ENCODE assay signal across 8 cellular contexts in the genomic region with DNA sequence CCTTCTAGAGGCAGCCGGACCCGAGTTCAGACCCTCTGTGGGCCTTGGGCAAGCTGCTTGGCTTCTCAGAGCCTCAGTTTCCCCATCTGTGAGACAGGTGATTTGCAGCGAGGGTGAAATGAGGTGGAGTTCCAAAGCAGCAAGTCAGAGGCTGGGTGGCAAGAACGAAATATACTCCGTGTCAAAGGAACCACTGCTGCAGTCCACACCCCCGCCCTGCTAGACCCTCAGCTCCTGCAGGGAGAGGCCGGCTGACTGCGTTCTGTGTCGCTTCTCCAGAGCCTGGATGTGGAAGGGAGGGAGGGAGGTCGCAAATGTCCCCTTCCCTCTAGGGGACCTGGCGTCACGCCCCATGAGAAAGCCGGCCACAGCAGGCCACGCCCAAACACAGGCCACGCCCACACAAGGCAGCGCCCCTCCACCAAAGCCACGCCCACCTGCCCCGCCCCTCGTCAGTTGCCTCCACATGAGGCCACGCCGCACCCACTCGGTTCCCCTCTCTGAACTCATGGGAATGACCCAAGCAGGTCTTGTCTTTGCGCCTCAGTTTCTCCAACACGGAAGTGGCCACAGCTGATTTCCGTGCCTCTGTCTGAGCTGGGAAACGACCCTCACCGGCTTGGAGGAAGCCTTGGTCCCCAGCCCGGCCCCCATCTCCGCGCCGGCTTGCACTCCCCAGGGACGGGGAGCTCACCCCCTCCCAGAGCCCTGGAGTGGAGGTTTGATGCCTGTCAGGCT. TPM values are rescaled to one million over a fixed set of nuclear protein-coding genes. Genes with fewer than 3 reads are reported as not detected.
DNase-seq lines count a peak whose midpoint lies in the region; ATAC-seq and TF ChIP-seq lines count a peak whose summit lies in the region.

No MANE protein-coding gene starts in this region.

- TF ChIP-seq CTCF in GM10248 (IDR thresholded peaks at IDR 0.05; ENCODE audit: control extremely low read depth, extremely low read depth, low read depth, missing control alignments), result no peak
- TF ChIP-seq CTCF in mesothelial cell of epicardium (IDR thresholded peaks at IDR 0.05; ENCODE audit: unreplicated experiment), result no peak

- H3K36me3 ChIP-seq in NT2/D1 (ENCODE audit: insufficient read depth, insufficient read length, low read length), result no peaks in the 10 kb centered on the region
- no peaks in the 10 kb centered on the region for H3K36me3 ChIP-seq in naive thymus-derived CD4-positive, alpha-beta T cell (ENCODE audit: control insufficient read depth in 2 of 3, insufficient read depth in 3 of 3, low read length in 3 of 3)

- H3K27ac Mint-ChIP-seq in naive thymus-derived CD4-positive, alpha-beta T cell, result no peak overlapping the region
- no peak overlapping the region for H3K27ac Mint-ChIP-seq in mesothelial cell of epicardium

- POLR2A ChIA-PET in GM10248 (lab: Yijun Ruan, JAX), result no interaction called here
- POLR2A ChIA-PET in naive thymus-derived CD4-positive, alpha-beta T cell (lab: Charles Lee), result no interaction called here

- peaks cover 0 to 9% (median 2%) of the 10 kb centered on the region in 7 donors for H3K4me1 Mint-ChIP-seq in naive thymus-derived CD4-positive, alpha-beta T cell
- H3K4me1 Mint-ChIP-seq in mesothelial cell of epicardium, result no peaks in the 10 kb centered on the region

- peaks cover 9% of the 10 kb centered on the region for H3K4me1 ChIP-seq in NT2/D1 (ENCODE audit: insufficient read depth, insufficient read length)
- peaks cover 0 to 7% of the 10 kb centered on the region in 2 donors for H3K4me1 ChIP-seq in naive thymus-derived CD4-positive, alpha-beta T cell (ENCODE audit: control insufficient read depth in 2 of 2, insufficient read depth in 2 of 2, low read length in 2 of 2)

- ATAC-seq in naive thymus-derived CD4-positive, alpha-beta T cell, result peak; percentile 62
- ATAC-seq in HG02642 (IDR thresholded peaks at IDR 0.05; ENCODE audit: poor library complexity, unreplicated experiment) (no peak), HG03135 (IDR thresholded peaks at IDR 0.05; ENCODE audit: unreplicated experiment) (no peak)

- CTCF ChIA-PET in GM10248 (lab: Yijun Ruan, JAX), result no interaction called here
- CTCF ChIA-PET in naive thymus-derived CD4-positive, alpha-beta T cell (lab: Charles Lee), result no interaction called here

- peaks cover 20 to 51% (median 31%) of the 10 kb centered on the region in 5 donors for H3K27me3 Mint-ChIP-seq in naive thymus-derived CD4-positive, alpha-beta T cell
- peaks cover 88% of the 10 kb centered on the region for H3K27me3 Mint-ChIP-seq in mesothelial cell of epicardium (ENCODE audit: low read depth)

- peak overlapping the region; percentile 61 for H3K9ac ChIP-seq in NT2/D1 (ENCODE audit: insufficient read length, low read depth)

- H3K4me3 Mint-ChIP-seq in naive thymus-derived CD4-positive, alpha-beta T cell, result peak overlapping the region in 1 of 10 donors; percentile 26
- no peak overlapping the region for H3K4me3 Mint-ChIP-seq in mesothelial cell of epicardium

- peaks cover 0 to 20% (median 8%) of the 10 kb centered on the region in 11 donors for H3K9me3 Mint-ChIP-seq in naive thymus-derived CD4-positive, alpha-beta T cell
- peaks cover 7% of the 10 kb centered on the region for H3K9me3 Mint-ChIP-seq in mesothelial cell of epicardium

- no peak overlapping the region for H3K27ac ChIP-seq in naive thymus-derived CD4-positive, alpha-beta T cell (ENCODE audit: low read depth, low read length)

- intact Hi-C loops in naive thymus-derived CD4-positive, alpha-beta T cell (cut with micrococcal nuclease), result no loop called here

- H3K4me3 ChIP-seq in NT2/D1 (ENCODE audit: insufficient read length, low read depth), result peak overlapping the region; percentile 11
- no peak overlapping the region for H3K4me3 ChIP-seq in naive thymus-derived CD4-positive, alpha-beta T cell (ENCODE audit: low read length)

- DNase-seq in GM10248 (ENCODE audit: extremely low spot score), result peak; percentile 85
- DNase-seq in NT2/D1 (ENCODE audit: low read depth, low spot score), result peak; percentile 38
- DNase-seq in activated naive CD4-positive, alpha-beta T cell treated with Interleukin-2 at 50 U/mL for 16 hours, result peak; percentile 66
- peak in 6 of 9 donors; percentile 20 to 75 (median 46) for DNase-seq in naive thymus-derived CD4-positive, alpha-beta T cell
- no peak for DNase-seq in mesothelial cell of epicardium (ENCODE audit: low spot score in 2 of 2, unreplicated experiment in 2 of 2)
- DNase-seq in SKM-1 (lab: John Stamatoyannopoulos, UW; ENCODE audit: unreplicated experiment), result no peak

- H3K9me3 ChIP-seq in NT2/D1 (ENCODE audit: insufficient read depth, low read length), result peaks cover 14% of the 10 kb centered on the region
- H3K9me3 ChIP-seq in naive thymus-derived CD4-positive, alpha-beta T cell (ENCODE audit: control insufficient read depth in 2 of 3, low read length in 3 of 3), result peaks cover 0 to 12% (median 0%) of the 10 kb centered on the region in 3 experiments

- peaks cover 21% of the 10 kb centered on the region for H3K27me3 ChIP-seq in NT2/D1 (ENCODE audit: insufficient read depth, insufficient read length)
- peaks cover 0 to 6% of the 10 kb centered on the region in 2 donors for H3K27me3 ChIP-seq in naive thymus-derived CD4-positive, alpha-beta T cell (ENCODE audit: control insufficient read depth in 2 of 2, insufficient read depth in 2 of 2, low read length in 2 of 2)

- H3K36me3 Mint-ChIP-seq in naive thymus-derived CD4-positive, alpha-beta T cell, result peaks cover 0 to 9% (median 0%) of the 10 kb centered on the region in 5 donors
- no peaks in the 10 kb centered on the region for H3K36me3 Mint-ChIP-seq in mesothelial cell of epicardium

RNA-seq across cellular contexts. Expression of a gene that starts 38.3 kb away (rescaled TPM):
- total RNA-seq in naive thymus-derived CD4-positive, alpha-beta T cell, result 10 to 100 TPM; 66.6 to 83.6 (median 78.3) TPM
- polyA plus RNA-seq in naive thymus-derived CD4-positive, alpha-beta T cell, result 10 to 100 TPM in 1 of 2 donors, 1 to 10 TPM in 1; 5.8 to 15.6 TPM
- total RNA-seq in mesothelial cell of epicardium, result 227 to 248 TPM (median 239 TPM) in 3 replicates

Comparison
In these comparisons a context has a peak if more than half of its experiments do, and no peak if none do; other contexts are left out.
1. DNase-seq: peak in GM10248 (single experiment), NT2/D1 (single experiment), activated naive CD4-positive, alpha-beta T cell treated with Interleukin-2 at 50 U/mL for 16 hours (single experiment) and naive thymus-derived CD4-positive, alpha-beta T cell (6 of 9); none in mesothelial cell of epicardium (0 of 2) and SKM-1 (single experiment).